In the genomic region with DNA sequence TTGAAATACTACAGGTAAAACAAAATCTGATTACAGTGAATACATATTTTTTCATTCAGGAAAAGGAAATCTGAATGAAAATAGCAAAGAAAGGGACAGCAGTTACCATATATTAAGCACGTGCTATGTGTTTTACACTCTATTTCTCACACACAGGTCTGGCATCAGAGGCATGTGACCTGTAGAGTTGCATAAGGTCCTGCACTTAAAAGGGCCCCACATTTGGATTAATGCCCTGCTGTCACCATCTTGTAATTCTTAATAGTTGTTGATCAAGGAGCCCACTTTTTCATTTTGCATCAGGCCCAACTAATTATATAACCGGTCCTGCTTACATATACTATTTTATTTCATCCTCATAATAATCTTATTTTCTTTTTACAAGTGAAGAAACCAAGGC, we compare ENCODE assay signal across 29 cellular contexts.
"Had no signal": no experiment of that assay in that cellular context is flagged by ENCODE, and none has a peak within 500 bp of the region (broad histone marks: within the 10 kb centered on the region; RNA-seq: fewer than 3 reads in every experiment).

No MANE protein-coding gene starts in this region.

- H3K27ac Mint-ChIP-seq: naive thymus-derived CD8-positive, alpha-beta T cell; natural killer cell treated with Interleukin-12 subunit alpha and Interleukin-12 subunit beta and Interleukin-15 and Interleukin-18, amount 100 ng/mL, for 72 hours; nephron progenitor cell; stimulated activated effector memory CD8-positive, alpha-beta T cell treated with anti-CD3 and anti-CD28 coated beads, Interleukin-12 subunit alpha, Interleukin-12 subunit beta, amount 100 ng/mL, for 72 hours; stimulated activated naive B cell treated with anti-CD40 and anti-IgM and Interleukin-4, amounts not matched to agents 10 μg/mL and 1 μg/mL and 100 μg/mL, for 72 hours; stimulated activated naive CD8-positive, alpha-beta T cell treated with anti-CD3 and anti-CD28 coated beads, Interleukin-15, Interleukin-2, amounts not matched to agents 100 ng/mL and 50 ng/mL, for 24 hours had no signal

- H3K9me3 ChIP-seq: neutrophil, pancreas, prostate gland, right lobe of liver, sigmoid colon, thoracic aorta, thyroid gland, tibial nerve, upper lobe of left lung, vagina had no signal

- H3K4me3 Mint-ChIP-seq: naive thymus-derived CD8-positive, alpha-beta T cell; natural killer cell treated with Interleukin-12 subunit alpha and Interleukin-12 subunit beta and Interleukin-15 and Interleukin-18, amount 100 ng/mL, for 72 hours; nephron progenitor cell; neural crest cell; stimulated activated effector memory CD8-positive, alpha-beta T cell treated with anti-CD3 and anti-CD28 coated beads, Interleukin-12 subunit alpha, Interleukin-12 subunit beta, amount 100 ng/mL, for 72 hours; stimulated activated naive B cell treated with anti-CD40 and anti-IgM and Interleukin-4, amounts not matched to agents 10 μg/mL and 1 μg/mL and 100 μg/mL, for 72 hours; stimulated activated naive CD8-positive, alpha-beta T cell treated with anti-CD3 and anti-CD28 coated beads, Interleukin-15, Interleukin-2, amounts not matched to agents 100 ng/mL and 50 ng/mL, for 24 hours had no signal

- H3K36me3 Mint-ChIP-seq: naive thymus-derived CD8-positive, alpha-beta T cell; natural killer cell treated with Interleukin-12 subunit alpha and Interleukin-12 subunit beta and Interleukin-15 and Interleukin-18, amount 100 ng/mL, for 72 hours; stimulated activated effector memory CD8-positive, alpha-beta T cell treated with anti-CD3 and anti-CD28 coated beads, Interleukin-12 subunit alpha, Interleukin-12 subunit beta, amount 100 ng/mL, for 72 hours had no signal

- H3K27me3 Mint-ChIP-seq: natural killer cell treated with Interleukin-12 subunit alpha and Interleukin-12 subunit beta and Interleukin-15 and Interleukin-18, amount 100 ng/mL, for 72 hours; stimulated activated naive B cell treated with anti-CD40 and anti-IgM and Interleukin-4, amounts not matched to agents 10 μg/mL and 1 μg/mL and 100 μg/mL, for 72 hours; stimulated activated naive CD8-positive, alpha-beta T cell treated with anti-CD3 and anti-CD28 coated beads, Interleukin-15, Interleukin-2, amounts not matched to agents 100 ng/mL and 50 ng/mL, for 24 hours had no signal

- H3K4me1 Mint-ChIP-seq: nephron progenitor cell; neural crest cell; stimulated activated effector memory CD8-positive, alpha-beta T cell treated with anti-CD3 and anti-CD28 coated beads, Interleukin-12 subunit alpha, Interleukin-12 subunit beta, amount 100 ng/mL, for 72 hours had no signal

- H3K27ac ChIP-seq: neutrophil, pancreas, prostate gland, right lobe of liver, sigmoid colon, stomach, thoracic aorta, thyroid gland, tibial nerve, upper lobe of left lung, vagina had no signal

- DNase-seq: naive thymus-derived CD8-positive, alpha-beta T cell; nephron progenitor cell; nucleus accumbens; pancreas; retina; right cardiac atrium; right lobe of liver; sigmoid colon; small intestine; stimulated activated CD4-positive, alpha-beta T cell treated with anti-CD3 and anti-CD28 coated beads, Interleukin-15, amount 100 ng/mL, for 24 hours; stimulated activated CD4-positive, alpha-beta T cell treated with anti-CD3 and anti-CD28 coated beads, Interleukin-2, amount 100 ng/mL, for 24 hours; stimulated activated CD4-positive, alpha-beta T cell treated with anti-CD3 and anti-CD28 coated beads, Interleukin-2, amount 100 ng/mL, for 48 hours; stimulated activated CD4-positive, alpha-beta T cell treated with anti-CD3 and anti-CD28 coated beads, Interleukin-4, amount 100 ng/mL, for 24 hours; stimulated activated naive B cell treated with anti-CD40 and anti-IgM and Interleukin-4, amounts not matched to agents 10 μg/mL and 1 μg/mL and 100 μg/mL, for 72 hours; stimulated activated naive CD4-positive, alpha-beta T cell treated with Interleukin-2 at 50 U/mL for 16 hours; stomach; thyroid gland; trophoblast cell; upper lobe of left lung had no signal

- H3K4me3 ChIP-seq: pancreas, prostate gland, right lobe of liver, sigmoid colon, stomach, thoracic aorta, thyroid gland, tibial nerve, upper lobe of left lung, vagina had no signal

- H3K27me3 ChIP-seq: neutrophil, pancreas, right lobe of liver, sigmoid colon, stomach, thyroid gland, tibial nerve, upper lobe of left lung, vagina had no signal

- FAIRE-seq: pancreas, small intestine, urothelium cell line had no signal

- H3K36me3 ChIP-seq: neutrophil, pancreas, prostate gland, right lobe of liver, sigmoid colon, stomach, thoracic aorta, thyroid gland, tibial nerve, upper lobe of left lung, vagina had no signal

- H3K4me1 ChIP-seq: pancreas, prostate gland, right lobe of liver, sigmoid colon, stomach, thyroid gland, tibial nerve, upper lobe of left lung, vagina had no signal

- H3K9me3 Mint-ChIP-seq: nephron progenitor cell had no signal
